ENCODE assay signal across 8 cellular contexts in the genomic region with DNA sequence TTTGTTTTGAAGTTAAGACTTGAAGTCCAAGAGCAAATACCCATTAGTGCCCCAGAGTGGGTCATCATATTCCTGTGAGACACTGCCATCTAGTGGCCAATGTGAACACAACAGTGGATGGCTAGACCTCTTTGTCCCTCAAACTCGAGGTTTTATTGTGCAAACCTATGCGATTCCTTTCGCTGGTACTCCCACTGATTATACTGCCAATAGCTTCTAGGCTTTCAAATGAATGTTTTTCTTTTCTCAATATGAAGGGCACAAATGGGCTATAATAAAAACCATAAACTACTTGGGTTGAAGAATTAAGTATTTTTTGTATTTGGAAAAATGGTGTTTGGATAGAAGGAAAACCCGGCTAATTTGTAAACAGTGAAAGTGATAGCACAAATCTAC.
DNase-seq lines count a peak whose midpoint lies in the region; ATAC-seq lines count a peak whose summit lies in the region.

No MANE protein-coding gene starts in this region.

- no peaks in the 10 kb centered on the region for H3K9me3 ChIP-seq in NT2/D1 (ENCODE audit: insufficient read depth, low read length)

- no peaks in the 10 kb centered on the region for H3K9me3 Mint-ChIP-seq in naive thymus-derived CD8-positive, alpha-beta T cell
- no peaks in the 10 kb centered on the region for H3K9me3 Mint-ChIP-seq in stimulated activated naive B cell treated with anti-CD40 and anti-IgM and Interleukin-4, amounts not matched to agents 10 μg/mL and 1 μg/mL and 100 μg/mL, for 72 hours

- peaks cover 0 to 4% (median 3%) of the 10 kb centered on the region in 4 donors for H3K4me1 Mint-ChIP-seq in naive thymus-derived CD8-positive, alpha-beta T cell
- peaks cover 0 to under 1% of the 10 kb centered on the region in 2 donors for H3K4me1 Mint-ChIP-seq in stimulated activated naive B cell treated with anti-CD40 and anti-IgM and Interleukin-4, amounts not matched to agents 10 μg/mL and 1 μg/mL and 100 μg/mL, for 72 hours

- no peaks in the 10 kb centered on the region for H3K27me3 ChIP-seq in NT2/D1 (ENCODE audit: insufficient read depth, insufficient read length)

- H3K4me1 ChIP-seq in NT2/D1 (ENCODE audit: insufficient read depth, insufficient read length) = no peaks in the 10 kb centered on the region

- H3K36me3 ChIP-seq in NT2/D1 (ENCODE audit: insufficient read depth, insufficient read length, low read length) = no peaks in the 10 kb centered on the region

- no peak overlapping the region for H3K27ac ChIP-seq in epithelial cell of prostate

- peak; percentile 94 for ATAC-seq in GM19452 (IDR thresholded peaks at IDR 0.05; ENCODE audit: unreplicated experiment)
- ATAC-seq in naive thymus-derived CD8-positive, alpha-beta T cell = peak; percentile 70 to 85
- ATAC-seq in stimulated activated naive B cell treated with anti-CD40 and anti-IgM and Interleukin-4, amounts not matched to agents 10 μg/mL and 1 μg/mL and 100 μg/mL, for 72 hours (replicated peaks) = peak; percentile 90 to 92

- H3K4me3 ChIP-seq in NT2/D1 (ENCODE audit: insufficient read length, low read depth) = no peak overlapping the region

- H3K9ac ChIP-seq in NT2/D1 (ENCODE audit: insufficient read length, low read depth) = no peak overlapping the region

- H3K27me3 Mint-ChIP-seq in naive thymus-derived CD8-positive, alpha-beta T cell = peaks cover 0 to 6% (median 2%) of the 10 kb centered on the region in 5 donors
- peaks cover 18 to 21% of the 10 kb centered on the region in 2 donors for H3K27me3 Mint-ChIP-seq in stimulated activated naive B cell treated with anti-CD40 and anti-IgM and Interleukin-4, amounts not matched to agents 10 μg/mL and 1 μg/mL and 100 μg/mL, for 72 hours

- H3K4me3 Mint-ChIP-seq in naive thymus-derived CD8-positive, alpha-beta T cell = no peak overlapping the region
- no peak overlapping the region for H3K4me3 Mint-ChIP-seq in stimulated activated naive B cell treated with anti-CD40 and anti-IgM and Interleukin-4, amounts not matched to agents 10 μg/mL and 1 μg/mL and 100 μg/mL, for 72 hours

- DNase-seq in COLO829 (ENCODE audit: low spot score) (peak; percentile 93), HT1080 (ENCODE audit: low read depth) (peak; percentile 69), NT2/D1 (ENCODE audit: low read depth, low spot score) (peak; percentile 92), epithelial cell of prostate (ENCODE audit: low read depth, low spot score) (peak; percentile 18)
- DNase-seq in activated CD8-positive, alpha-beta memory T cell treated with anti-CD3 and anti-CD28 coated beads, Interleukin-2, amount 50 U/mL, for 24 hours (ENCODE audit: extremely low read depth) = peak; percentile 47
- peak; percentile 20 to 81 (median 64) for DNase-seq in naive thymus-derived CD8-positive, alpha-beta T cell
- peak; percentile 59 for DNase-seq in stimulated activated naive B cell treated with anti-CD40 and anti-IgM and Interleukin-4, amounts not matched to agents 10 μg/mL and 1 μg/mL and 100 μg/mL, for 72 hours

- H3K36me3 Mint-ChIP-seq in naive thymus-derived CD8-positive, alpha-beta T cell = no peaks in the 10 kb centered on the region
- H3K36me3 Mint-ChIP-seq in stimulated activated naive B cell treated with anti-CD40 and anti-IgM and Interleukin-4, amounts not matched to agents 10 μg/mL and 1 μg/mL and 100 μg/mL, for 72 hours = no peaks in the 10 kb centered on the region

- H3K27ac Mint-ChIP-seq in naive thymus-derived CD8-positive, alpha-beta T cell = peak overlapping the region in 2 of 10 donors; percentile 0 to 52
- H3K27ac Mint-ChIP-seq in stimulated activated naive B cell treated with anti-CD40 and anti-IgM and Interleukin-4, amounts not matched to agents 10 μg/mL and 1 μg/mL and 100 μg/mL, for 72 hours = no peak overlapping the region

- POLR2A ChIA-PET in naive thymus-derived CD8-positive, alpha-beta T cell (lab: Charles Lee) = no interaction called here

Comparison
In these comparisons a context has a peak if more than half of its experiments do, and no peak if none do; other contexts are left out.
1. DNase-seq: peak in every context shown above with its lines; median percentile 93 in COLO829; 92 in NT2/D1; 69 in HT1080; 64 in naive thymus-derived CD8-positive, alpha-beta T cell; 59 in stimulated activated naive B cell treated with anti-CD40 and anti-IgM and Interleukin-4, amounts not matched to agents 10 μg/mL and 1 μg/mL and 100 μg/mL, for 72 hours; 47 in activated CD8-positive, alpha-beta memory T cell treated with anti-CD3 and anti-CD28 coated beads, Interleukin-2, amount 50 U/mL, for 24 hours; 18 in epithelial cell of prostate.